In the genomic region with DNA sequence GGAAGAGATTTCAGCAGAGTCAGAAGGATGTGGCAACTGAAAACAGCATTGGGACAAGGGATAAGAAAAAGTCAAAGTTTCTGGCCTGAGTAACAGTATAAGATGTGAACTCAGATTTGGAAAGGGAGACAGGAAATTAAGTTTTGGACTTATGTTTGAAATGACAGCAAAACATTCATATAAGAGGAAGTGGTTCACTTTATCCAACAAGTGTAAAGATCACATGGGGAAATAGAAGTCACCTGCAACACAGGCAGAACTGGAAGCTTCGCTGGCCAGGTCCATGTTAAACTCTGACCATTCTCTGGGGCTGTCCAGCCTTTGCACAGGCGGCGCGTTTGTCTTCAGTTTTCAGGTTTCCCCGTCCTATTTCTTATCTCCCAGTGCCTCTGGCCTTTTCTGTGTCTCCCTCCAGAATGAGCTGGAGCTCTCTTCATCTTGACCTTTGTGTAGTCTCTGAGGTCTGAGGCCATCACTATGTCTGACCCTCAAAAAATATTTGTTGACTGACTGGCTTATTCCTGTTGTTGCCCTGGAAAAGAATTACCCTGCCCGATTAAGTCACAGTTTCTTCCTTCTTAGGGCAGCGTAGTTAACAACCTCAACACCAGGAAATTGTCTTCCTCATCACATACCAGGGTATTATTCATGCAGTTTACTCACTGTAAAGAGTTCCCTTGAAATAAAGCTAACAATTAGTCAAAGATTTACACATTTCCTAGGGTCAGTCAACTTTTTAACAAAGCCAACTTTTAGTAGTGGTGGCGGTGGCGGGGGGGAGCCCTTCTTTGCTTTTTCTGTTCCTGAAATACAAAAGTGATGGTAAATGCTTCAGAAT, we compare ENCODE assay signal across 8 cellular contexts. TPM values are rescaled to one million over a fixed set of nuclear protein-coding genes. Genes with fewer than 3 reads are reported as not detected.
DNase-seq lines count a peak whose midpoint lies in the region; FAIRE-seq and TF ChIP-seq lines count a peak whose summit lies in the region.

No MANE protein-coding gene starts in this region.

- CTCF ChIA-PET in AG04450 (lab: Charles Lee) = interaction anchor here (1.6 to 2.8 kb wide), 2 partner anchors 21 to 26 kb away, joined by 3 to 12 read pairs; no protein-coding TSS in a partner anchor

- H3K27me3 ChIP-seq in AG04450 (ENCODE audit: control insufficient read depth, insufficient read depth, low read length) (no peaks in the 10 kb centered on the region), HL-60 (ENCODE audit: insufficient read depth, poor library complexity, severe bottlenecking) (no peaks in the 10 kb centered on the region)

- no peaks in the 10 kb centered on the region for H3K9me3 ChIP-seq in AG04450 (ENCODE audit: control insufficient read depth, insufficient read depth, low read length)

- H3K4me3 ChIP-seq in AG04450 (ENCODE audit: low read depth, low read length) (peak overlapping the region; percentile 60), HL-60 (replicated peaks; ENCODE audit: insufficient read depth, low read length) (no peak overlapping the region)

- TF ChIP-seq CTCF in AG04450 (IDR thresholded peaks at IDR 0.05; ENCODE audit: low read depth, low read length) = no peak
- TF ChIP-seq CTCF in HL-60 (IDR thresholded peaks at IDR 0.05; ENCODE audit: insufficient read depth, low read length) = no peak

- POLR2A ChIA-PET in AG04450 (lab: Yijun Ruan, JAX) = no interaction called here

- DNase-seq in AG04450 (ENCODE audit: low read depth, low spot score) = no peak
- DNase-seq in HL-60 (ENCODE audit: low read depth in 1 of 2, low spot score in 1 of 2) = peak in 1 of 2 experiments; percentile 20
- DNase-seq in activated CD4-positive, alpha-beta T cell treated with anti-CD3 and anti-CD28 coated beads, Interleukin-2, amount 50 U/mL, for 48 hours = peak; percentile 19 to 26
- peak; percentile 4 for DNase-seq in fibroblast of the conjunctiva (ENCODE audit: low read depth)
- DNase-seq in pons (ENCODE audit: low spot score) = peak; percentile 31
- no peak for DNase-seq in midbrain (lab: John Stamatoyannopoulos, UW)
- DNase-seq in NCI-H2227 treated with DMSO at 0.1 percent for 48 hours (lab: John Stamatoyannopoulos, UW) = no peak
- DNase-seq in GM19239 (ENCODE audit: insufficient read length, low spot score) = no peak

- FAIRE-seq in GM19239 (lab: Jason Lieb, UNC) = no peak

- H3K27ac ChIP-seq in AG04450 (ENCODE audit: low read depth, low read length) (peak overlapping the region; percentile 73), HL-60 (replicated peaks) (peak overlapping the region; percentile 42)

RNA-seq across cellular contexts. Expression of a gene that starts 1.0 kb away (rescaled TPM):
- 7.7 and 11.6 TPM in 2 replicates for polyA plus RNA-seq in AG04450 (2011; rRNA removed)
- 8.7 and 15.6 TPM in 2 replicates for polyA minus RNA-seq in AG04450 (2011; rRNA and poly(A)+ RNA removed)

Comparison
In these comparisons a context has a peak if more than half of its experiments do, and no peak if none do; other contexts are left out.
1. DNase-seq: peak in activated CD4-positive, alpha-beta T cell treated with anti-CD3 and anti-CD28 coated beads, Interleukin-2, amount 50 U/mL, for 48 hours (2 of 2), fibroblast of the conjunctiva (single experiment) and pons (single experiment); none in AG04450 (single experiment), midbrain (single experiment), NCI-H2227 treated with DMSO at 0.1 percent for 48 hours (single experiment) and GM19239 (single experiment).